8 cellular contexts compared by ENCODE assay signal in genomic region chr13:75219479-75220237, GRCh38.
DNase-seq lines count a peak whose midpoint lies in the region; ATAC-seq and TF ChIP-seq lines count a peak whose summit lies in the region.

No MANE protein-coding gene starts in this region.

- TF ChIP-seq CTCF in kidney epithelial cell (IDR thresholded peaks at IDR 0.05; ENCODE audit: insufficient read depth, low read length, poor library complexity, severe bottlenecking): peak; percentile 97

- peak overlapping the region; percentile 27 for H3K4me3 ChIP-seq in kidney epithelial cell (ENCODE audit: low read depth, low read length)

- no peaks in the 10 kb centered on the region for H3K36me3 ChIP-seq in kidney epithelial cell (ENCODE audit: control insufficient read depth, insufficient read depth, low read length)

- DNase-seq in AG08396 (ENCODE audit: low spot score): peak; percentile 87
- DNase-seq in NCI-H2171 treated with DMSO at 0.1 percent for 48 hours (lab: John Stamatoyannopoulos, UW): peak; percentile 82
- peak; percentile 88 for DNase-seq in activated CD4-positive, CD25-positive, alpha-beta regulatory T cell treated with anti-CD3 and anti-CD28 coated beads, Interleukin-2, amount 50 U/mL, for 72 hours
- peak; percentile 54 for DNase-seq in cerebellar cortex (ENCODE audit: low spot score)
- DNase-seq in kidney epithelial cell (ENCODE audit: low read depth): no peak
- peak; percentile 84 for DNase-seq in stimulated activated CD4-positive, alpha-beta T cell treated with anti-CD3 and anti-CD28 coated beads, Interleukin-1b, Interleukin-23, amount 100 ng/mL, for 48 hours

- peak; percentile 98 for ATAC-seq in GM18861 (IDR thresholded peaks at IDR 0.05; ENCODE audit: unreplicated experiment)
- ATAC-seq in HG03066 (IDR thresholded peaks at IDR 0.05; ENCODE audit: low read depth, unreplicated experiment): peak; percentile 96

- no peaks in the 10 kb centered on the region for H3K27me3 ChIP-seq in kidney epithelial cell (ENCODE audit: control insufficient read depth, insufficient read depth, low read length)
